8 cellular contexts compared by ENCODE assay signal in genomic region chr7:123747089-123747488, GRCh38. TPM values are rescaled to one million over a fixed set of nuclear protein-coding genes. Genes with fewer than 3 reads are reported as not detected.
A peak's percentile ranks its signal among the peaks of the same experiment; 100 is the strongest.
DNase-seq lines count a peak whose midpoint lies in the region; ATAC-seq and TF ChIP-seq lines count a peak whose summit lies in the region.

No MANE protein-coding gene starts in this region.

- no peak overlapping the region for H3K27ac ChIP-seq in CD4-positive, CD25-positive, alpha-beta regulatory T cell (ENCODE audit: insufficient read depth, low read length, poor library complexity, severe bottlenecking)
- H3K27ac ChIP-seq in colonic mucosa: peak overlapping the region; percentile 100

- H3K4me3 ChIP-seq in CD4-positive, CD25-positive, alpha-beta regulatory T cell (ENCODE audit: low read depth, low read length): peak overlapping the region; percentile 95
- H3K4me3 ChIP-seq in Loucy (ENCODE audit: low read length, poor library complexity, severe bottlenecking) (peak overlapping the region; percentile 87), colonic mucosa (peak overlapping the region; percentile 85)

- no peaks in the 10 kb centered on the region for H3F3A ChIP-seq in Loucy (ENCODE audit: low read depth)

- H3K4me3 Mint-ChIP-seq in CD4-positive, CD25-positive, alpha-beta regulatory T cell: peak overlapping the region; percentile 96 to 100 (median 97)
- H3K4me3 Mint-ChIP-seq in nephron progenitor cell: peak overlapping the region; percentile 98

- TF ChIP-seq CTCF in Loucy (conservative IDR thresholded peaks at IDR 0.05; ENCODE audit: low read length) (no peak), colonic mucosa (IDR thresholded peaks at IDR 0.05) (no peak), nephron progenitor cell (IDR thresholded peaks at IDR 0.05) (no peak)

- peak overlapping the region; percentile 33 to 94 (median 92) for H3K27ac Mint-ChIP-seq in CD4-positive, CD25-positive, alpha-beta regulatory T cell
- peak overlapping the region; percentile 99 for H3K27ac Mint-ChIP-seq in nephron progenitor cell

- H3K9me3 Mint-ChIP-seq in CD4-positive, CD25-positive, alpha-beta regulatory T cell: no peaks in the 10 kb centered on the region
- no peaks in the 10 kb centered on the region for H3K9me3 Mint-ChIP-seq in nephron progenitor cell

- peak overlapping the region; percentile 88 for H3K9ac ChIP-seq in Loucy (ENCODE audit: low read depth, low read length, poor library complexity, severe bottlenecking)
- peak overlapping the region; percentile 97 to 99 for H3K9ac ChIP-seq in colonic mucosa (ENCODE audit: low read depth in 2 of 2, low read length in 2 of 2)

- no peaks in the 10 kb centered on the region for H3K27me3 Mint-ChIP-seq in CD4-positive, CD25-positive, alpha-beta regulatory T cell
- H3K27me3 Mint-ChIP-seq in nephron progenitor cell (ENCODE audit: low read depth, poor library complexity): no peaks in the 10 kb centered on the region

- peak overlapping the region; percentile 84 for H3K4me2 ChIP-seq in Loucy (ENCODE audit: low read depth, low read length, poor library complexity, severe bottlenecking)

- peaks cover 58% of the 10 kb centered on the region for H4K20me1 ChIP-seq in Loucy (ENCODE audit: insufficient read depth, low read length, poor library complexity, severe bottlenecking)

- H3K36me3 Mint-ChIP-seq in CD4-positive, CD25-positive, alpha-beta regulatory T cell: no peaks in the 10 kb centered on the region
- no peaks in the 10 kb centered on the region for H3K36me3 Mint-ChIP-seq in nephron progenitor cell (ENCODE audit: low read depth)

- H3K9me3 ChIP-seq in CD4-positive, CD25-positive, alpha-beta regulatory T cell (ENCODE audit: control insufficient read depth in 2 of 2, low read length in 2 of 2): no peaks in the 10 kb centered on the region
- no peaks in the 10 kb centered on the region for H3K9me3 ChIP-seq in Loucy (ENCODE audit: insufficient read depth, low read depth, low read length)
- H3K9me3 ChIP-seq in colonic mucosa: no peaks in the 10 kb centered on the region

- H2AFZ ChIP-seq in Loucy (ENCODE audit: low read length): no peak overlapping the region; the same call in 1 of the 2 replicates

- peaks cover 66% of the 10 kb centered on the region for H3K79me2 ChIP-seq in Loucy (ENCODE audit: insufficient read depth, low read length)

- peaks cover 39 to 77% (median 70%) of the 10 kb centered on the region in 4 donors for H3K4me1 Mint-ChIP-seq in CD4-positive, CD25-positive, alpha-beta regulatory T cell
- peaks cover 69% of the 10 kb centered on the region for H3K4me1 Mint-ChIP-seq in nephron progenitor cell

- DNase-seq in CD4-positive, CD25-positive, alpha-beta regulatory T cell: peak in 1 of 3 donors; percentile 37
- no peak for DNase-seq in colonic mucosa
- DNase-seq in nephron progenitor cell: no peak
- DNase-seq in NCI-H1930 (lab: John Stamatoyannopoulos, UW): no peak
- DNase-seq in AG20443 (ENCODE audit: low spot score): no peak

- no peak for ATAC-seq in CD4-positive, CD25-positive, alpha-beta regulatory T cell (ENCODE audit: low read depth in 2 of 2)
- no peak for ATAC-seq in HG03354 (IDR thresholded peaks at IDR 0.05; ENCODE audit: poor library complexity, severe bottlenecking, unreplicated experiment)
- ATAC-seq in GM21717 (IDR thresholded peaks at IDR 0.05; ENCODE audit: unreplicated experiment): no peak

- no peaks in the 10 kb centered on the region for H3K9me2 ChIP-seq in Loucy (replicated peaks; ENCODE audit: low read depth, low read length)

- no peaks in the 10 kb centered on the region for H3K36me3 ChIP-seq in CD4-positive, CD25-positive, alpha-beta regulatory T cell (ENCODE audit: control insufficient read depth, insufficient read depth, low read length)
- H3K36me3 ChIP-seq in Loucy (ENCODE audit: insufficient read depth, low read length) (no peaks in the 10 kb centered on the region), colonic mucosa (no peaks in the 10 kb centered on the region)

- intact Hi-C loops in colonic mucosa (cut with DNase I): no loop called here

- no peaks in the 10 kb centered on the region for H3K27me3 ChIP-seq in CD4-positive, CD25-positive, alpha-beta regulatory T cell (ENCODE audit: control insufficient read depth, insufficient read depth, low read length)
- H3K27me3 ChIP-seq in Loucy (ENCODE audit: insufficient read depth, low read length, poor library complexity, severe bottlenecking) (no peaks in the 10 kb centered on the region), colonic mucosa (no peaks in the 10 kb centered on the region)

- H3K4me1 ChIP-seq in CD4-positive, CD25-positive, alpha-beta regulatory T cell (ENCODE audit: control insufficient read depth, insufficient read depth, low read length, poor library complexity, severe bottlenecking): peaks cover 34% of the 10 kb centered on the region
- peaks cover 48% of the 10 kb centered on the region for H3K4me1 ChIP-seq in Loucy (ENCODE audit: insufficient read depth, low read length, poor library complexity, severe bottlenecking)
- H3K4me1 ChIP-seq in colonic mucosa: no peaks in the 10 kb centered on the region

RNA-seq across cellular contexts. Expression of gene WASL, which starts 1.7 kb away (rescaled TPM):
- total RNA-seq in CD4-positive, CD25-positive, alpha-beta regulatory T cell: 10.2 TPM
- polyA plus RNA-seq in CD4-positive, CD25-positive, alpha-beta regulatory T cell: 1 to 10 TPM; 1.4 to 3.3 (median 1.7) TPM
- total RNA-seq in colonic mucosa: 100 to 1,000 TPM in 1 of 2 donors, 10 to 100 TPM in 1; 54.9 to 126 TPM
